Comparison of ENCODE assay signal across 8 cellular contexts in the genomic region with DNA sequence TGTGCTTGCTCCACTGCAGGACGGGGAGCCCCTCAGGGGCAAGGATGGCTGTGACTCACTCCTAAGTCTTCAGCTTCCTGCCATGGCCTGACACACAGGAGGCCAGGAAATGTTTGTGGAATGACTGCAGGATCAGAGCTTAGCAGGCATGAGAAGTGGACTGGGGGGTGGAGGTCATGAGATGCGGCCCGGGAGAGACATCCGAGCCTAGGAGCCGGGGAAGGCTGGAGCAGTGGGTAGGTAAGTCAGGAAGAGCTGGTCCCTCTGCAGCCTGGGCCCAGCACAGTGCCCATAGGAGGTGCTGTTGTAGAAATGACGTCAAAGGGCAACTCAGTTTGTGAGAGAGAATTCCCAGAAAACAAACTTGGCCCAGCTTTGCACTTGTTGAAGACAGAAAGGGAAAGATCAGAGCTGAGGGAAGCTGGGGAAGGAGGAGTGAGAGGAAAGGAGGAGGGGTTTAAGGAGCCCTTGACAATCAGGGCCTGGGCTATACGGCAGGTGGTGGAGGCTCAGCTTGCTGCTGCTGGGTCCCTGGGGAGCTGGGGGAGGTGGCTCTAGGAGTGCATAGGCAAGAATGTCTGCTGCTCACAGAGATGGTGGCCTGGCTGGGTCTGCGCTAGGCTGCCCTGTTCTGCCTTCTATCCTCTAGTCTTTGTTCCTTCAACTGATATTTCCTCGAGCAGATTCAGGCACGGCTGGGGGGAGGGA. TPM values are rescaled to one million over a fixed set of nuclear protein-coding genes. Genes with fewer than 3 reads are reported as not detected.
DNase-seq lines count a peak whose midpoint lies in the region; ATAC-seq and TF ChIP-seq lines count a peak whose summit lies in the region.

No MANE protein-coding gene starts in this region.

- peaks cover 35% of the 10 kb centered on the region for H3K4me1 Mint-ChIP-seq in glutamatergic neuron (ENCODE audit: low read depth, unreplicated experiment)

- 0 out of 2 replicates have a peak overlapping the region, but pooled peaks have one; percentile 28 for H3K4me3 ChIP-seq in HUES6 (ENCODE audit: low read depth, low read length)
- H3K4me3 ChIP-seq in transverse colon: no peak overlapping the region

- H3K4me3 Mint-ChIP-seq in glutamatergic neuron (ENCODE audit: unreplicated experiment): peak overlapping the region; percentile 81

- ATAC-seq in GM19351 (IDR thresholded peaks at IDR 0.05; ENCODE audit: unreplicated experiment): peak; percentile 62

- DNase-seq in D341Med (ENCODE audit: low spot score) (peak; percentile 91), SW 1271 (lab: John Stamatoyannopoulos, UW) (peak; percentile 85 to 92), glutamatergic neuron (peak; percentile 88), transverse colon (no peak), superior temporal gyrus (ENCODE audit: extremely low spot score) (no peak), SKM-1 (lab: John Stamatoyannopoulos, UW; ENCODE audit: unreplicated experiment) (no peak)

- in situ Hi-C loops in transverse colon (cut with MboI; ENCODE audit: low pct_ligation_motif_present in 1 of 4, low pct_unique_long_range_greater_than_20kb in 1 of 4, low sequenced_read_pairs in 3 of 4): loop anchor here in 3 of 4 donors (10.0 to 25.0 kb wide), 2 partner anchors 199 to 211 kb away; a partner anchor contains a TSS

- TF ChIP-seq POLR2A in transverse colon (IDR thresholded peaks at IDR 0.05): no peak

- no peaks in the 10 kb centered on the region for H3K36me3 Mint-ChIP-seq in glutamatergic neuron (ENCODE audit: unreplicated experiment)

- H3K9me3 ChIP-seq in HUES6 (ENCODE audit: control insufficient read depth, insufficient read depth, low read depth, low read length) (no peaks in the 10 kb centered on the region), transverse colon (no peaks in the 10 kb centered on the region)

- H3K27me3 Mint-ChIP-seq in glutamatergic neuron (ENCODE audit: unreplicated experiment): peaks cover 13% of the 10 kb centered on the region

- H3K9me3 Mint-ChIP-seq in glutamatergic neuron (ENCODE audit: unreplicated experiment): no peaks in the 10 kb centered on the region

- no peak for TF ChIP-seq EP300 in transverse colon (IDR thresholded peaks at IDR 0.05; ENCODE audit: low read depth)

- WGBS in transverse colon (ENCODE audit: low coverage in 1 of 2), 2 donors: 40 to 48% methylated on average over 3 to 10 of the region's 10 CpGs

- peak overlapping the region; percentile 99 for H3K27ac Mint-ChIP-seq in glutamatergic neuron (ENCODE audit: unreplicated experiment)

- peak overlapping the region; percentile 48 for H3K9ac ChIP-seq in HUES6 (ENCODE audit: low read length)

- H3K36me3 ChIP-seq in HUES6 (ENCODE audit: control insufficient read depth, insufficient read depth, low read length) (no peaks in the 10 kb centered on the region), transverse colon (no peaks in the 10 kb centered on the region)

- intact Hi-C loops in transverse colon (cut with DNase I; ENCODE audit: low total_unique reads): no loop called here

- no peak for TF ChIP-seq CTCF in glutamatergic neuron (IDR thresholded peaks at IDR 0.05; ENCODE audit: partially characterized antibody, unreplicated experiment)
- TF ChIP-seq CTCF in transverse colon (IDR thresholded peaks at IDR 0.05): no peak

- H3K4me1 ChIP-seq in HUES6 (ENCODE audit: control insufficient read depth, insufficient read depth, low read length): peaks cover 29% of the 10 kb centered on the region
- peaks cover 0 to 11% (median 2%) of the 10 kb centered on the region in 4 donors for H3K4me1 ChIP-seq in transverse colon

- no peaks in the 10 kb centered on the region for H3K27me3 ChIP-seq in HUES6 (ENCODE audit: control insufficient read depth, insufficient read depth, low read length)
- H3K27me3 ChIP-seq in transverse colon: no peaks in the 10 kb centered on the region

- H3K27ac ChIP-seq in HUES6 (ENCODE audit: low read depth, low read length) (no peak overlapping the region), transverse colon (peak overlapping the region in 3 of 4 donors; percentile 8 to 67 (median 47))

RNA-seq across cellular contexts. Expression of a gene that starts 18.5 kb away (rescaled TPM):
- total RNA-seq in glutamatergic neuron (ENCODE audit: unreplicated experiment): 53.4 TPM
- total RNA-seq in transverse colon: 1 to 10 TPM in 3 of 4 donors, under 1 TPM in 1; 0.96 to 7.1 (median 3.4) TPM

RNA-seq across cellular contexts. Expression of a gene that starts 37.8 kb away (rescaled TPM):
- total RNA-seq in glutamatergic neuron (ENCODE audit: unreplicated experiment) (24.1 TPM), transverse colon (10 to 100 TPM in 3 of 4 donors, 1 to 10 TPM in 1; 8.0 to 18.7 (median 16.5) TPM)

RNA-seq across cellular contexts. Expression of a gene that starts 43.8 kb away (rescaled TPM):
- total RNA-seq in glutamatergic neuron (ENCODE audit: unreplicated experiment) (79.1 TPM), transverse colon (10 to 100 TPM in 1 of 4 donors, 1 to 10 TPM in 3; 1.6 to 13.1 (median 3.6) TPM)

Comparison
In these comparisons a context has a peak if more than half of its experiments do, and no peak if none do; other contexts are left out.
1. DNase-seq: peak in D341Med (single experiment), SW 1271 (2 of 2) and glutamatergic neuron (single experiment); none in transverse colon (single experiment), superior temporal gyrus (single experiment) and SKM-1 (single experiment).